ENCODE assay signal across 1 cellular context in the genomic region with DNA sequence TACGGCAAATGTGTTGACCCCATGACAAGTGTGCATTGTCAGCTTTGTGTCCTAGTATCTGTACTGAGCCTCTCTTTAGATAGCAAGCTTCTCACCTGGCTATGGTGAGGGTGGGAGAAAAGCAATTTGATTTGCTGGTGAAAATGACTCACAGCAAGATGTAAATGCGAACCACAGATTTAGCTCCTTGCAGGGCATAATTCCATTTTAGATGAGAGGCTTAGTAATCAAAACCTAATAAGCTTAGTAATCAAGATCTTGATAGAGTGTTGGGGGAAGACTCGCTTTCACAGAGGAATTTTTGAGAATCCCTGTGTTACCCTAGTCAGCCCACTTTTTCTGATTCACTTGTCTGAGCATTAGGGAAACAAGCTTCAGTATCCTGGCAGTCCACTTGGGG.
TF ChIP-seq lines count a peak whose summit lies in the region.

No MANE protein-coding gene starts in this region.

TF ChIP-seq in IMR-90, 13 proteins besides CTCF, POLR2A, EP300 and RAD21:
- no peak for TF ChIP-seq MAZ (IDR thresholded peaks at IDR 0.05; ENCODE audit: borderline replicate concordance, low read depth, low read length)
- TF ChIP-seq RCOR1 (IDR thresholded peaks at IDR 0.05; ENCODE audit: insufficient replicate concordance, low read length) = no peak
- TF ChIP-seq FOS (IDR thresholded peaks at IDR 0.05; ENCODE audit: low read depth, low read length) = no peak
- TF ChIP-seq, protein P1, sequence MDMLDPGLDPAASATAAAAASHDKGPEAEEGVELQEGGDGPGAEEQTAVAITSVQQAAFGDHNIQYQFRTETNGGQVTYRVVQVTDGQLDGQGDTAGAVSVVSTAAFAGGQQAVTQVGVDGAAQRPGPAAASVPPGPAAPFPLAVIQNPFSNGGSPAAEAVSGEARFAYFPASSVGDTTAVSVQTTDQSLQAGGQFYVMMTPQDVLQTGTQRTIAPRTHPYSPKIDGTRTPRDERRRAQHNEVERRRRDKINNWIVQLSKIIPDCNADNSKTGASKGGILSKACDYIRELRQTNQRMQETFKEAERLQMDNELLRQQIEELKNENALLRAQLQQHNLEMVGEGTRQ (IDR thresholded peaks at IDR 0.05; ENCODE audit: low read depth, low read length) = no peak
- no peak for TF ChIP-seq MAFK (IDR thresholded peaks at IDR 0.05; ENCODE audit: low read depth, low read length)
- TF ChIP-seq BHLHE40 (IDR thresholded peaks at IDR 0.05; ENCODE audit: low read depth, low read length) = no peak
- TF ChIP-seq NFE2L2 (IDR thresholded peaks at IDR 0.05; ENCODE audit: low read depth, low read length) = no peak
TF ChIP-seq in IMR-90: peak in this region for 0.
